9 cellular contexts compared by ENCODE assay signal in genomic region chr3:88151358-88151757, GRCh38. TPM values are rescaled to one million over a fixed set of nuclear protein-coding genes. Genes with fewer than 3 reads are reported as not detected.
DNase-seq lines count a peak whose midpoint lies in the region; ATAC-seq and TF ChIP-seq lines count a peak whose summit lies in the region.
"Had no signal": no experiment of that assay in that cellular context is flagged by ENCODE, and none has a peak within 500 bp of the region (broad histone marks: within the 10 kb centered on the region; RNA-seq: fewer than 3 reads in every experiment).

No MANE protein-coding gene starts in this region.

- H3K27ac Mint-ChIP-seq in activated CD4-positive, alpha-beta T cell treated with anti-CD3 and anti-CD28 coated beads for 36 hours = peak overlapping the region; percentile 70
- peak overlapping the region; percentile 27 for H3K27ac Mint-ChIP-seq in T-helper 2 cell treated with Interferon-gamma antibody and Interleukin-4, amounts not matched to agents 5 μg/mL and 100 μg/mL, for 36 hours
- H3K27ac Mint-ChIP-seq in stimulated activated naive B cell treated with anti-CD40 and anti-IgM and Interleukin-4, amounts not matched to agents 10 μg/mL and 1 μg/mL and 100 μg/mL, for 72 hours = peak overlapping the region; percentile 81

- peak overlapping the region; percentile 95 for H3K4me3 Mint-ChIP-seq in activated CD4-positive, alpha-beta T cell treated with anti-CD3 and anti-CD28 coated beads for 36 hours
- peak overlapping the region; percentile 98 for H3K4me3 Mint-ChIP-seq in T-helper 2 cell treated with Interferon-gamma antibody and Interleukin-4, amounts not matched to agents 5 μg/mL and 100 μg/mL, for 36 hours
- H3K4me3 Mint-ChIP-seq in stimulated activated naive B cell treated with anti-CD40 and anti-IgM and Interleukin-4, amounts not matched to agents 10 μg/mL and 1 μg/mL and 100 μg/mL, for 72 hours = peak overlapping the region; percentile 81 to 95

- no peaks in the 10 kb centered on the region for H3K27me3 Mint-ChIP-seq in activated CD4-positive, alpha-beta T cell treated with anti-CD3 and anti-CD28 coated beads for 36 hours
- no peaks in the 10 kb centered on the region for H3K27me3 Mint-ChIP-seq in T-helper 2 cell treated with Interferon-gamma antibody and Interleukin-4, amounts not matched to agents 5 μg/mL and 100 μg/mL, for 36 hours (ENCODE audit: low read depth)
- no peaks in the 10 kb centered on the region for H3K27me3 Mint-ChIP-seq in stimulated activated naive B cell treated with anti-CD40 and anti-IgM and Interleukin-4, amounts not matched to agents 10 μg/mL and 1 μg/mL and 100 μg/mL, for 72 hours

- peaks cover 2% of the 10 kb centered on the region for H3K9me3 Mint-ChIP-seq in activated CD4-positive, alpha-beta T cell treated with anti-CD3 and anti-CD28 coated beads for 36 hours (ENCODE audit: low read depth)
- H3K9me3 Mint-ChIP-seq in T-helper 2 cell treated with Interferon-gamma antibody and Interleukin-4, amounts not matched to agents 5 μg/mL and 100 μg/mL, for 36 hours = no peaks in the 10 kb centered on the region
- H3K9me3 Mint-ChIP-seq in stimulated activated naive B cell treated with anti-CD40 and anti-IgM and Interleukin-4, amounts not matched to agents 10 μg/mL and 1 μg/mL and 100 μg/mL, for 72 hours = no peaks in the 10 kb centered on the region

- CTCF ChIA-PET in activated CD4-positive, alpha-beta T cell treated with anti-CD3 and anti-CD28 coated beads for 36 hours (lab: Charles Lee) = interaction anchor here (1.1 to 1.4 kb wide), 4 partner anchors 21 to 149 kb away, joined by 3 read pairs; no protein-coding TSS in a partner anchor

- H3K4me1 ChIP-seq in foreskin keratinocyte = peaks cover 17% of the 10 kb centered on the region

- peaks cover 25% of the 10 kb centered on the region for H3K36me3 Mint-ChIP-seq in activated CD4-positive, alpha-beta T cell treated with anti-CD3 and anti-CD28 coated beads for 36 hours (ENCODE audit: low read depth)
- peaks cover 23% of the 10 kb centered on the region for H3K36me3 Mint-ChIP-seq in T-helper 2 cell treated with Interferon-gamma antibody and Interleukin-4, amounts not matched to agents 5 μg/mL and 100 μg/mL, for 36 hours (ENCODE audit: low read depth)
- H3K36me3 Mint-ChIP-seq in stimulated activated naive B cell treated with anti-CD40 and anti-IgM and Interleukin-4, amounts not matched to agents 10 μg/mL and 1 μg/mL and 100 μg/mL, for 72 hours = peaks cover 10 to 26% of the 10 kb centered on the region in 2 donors

- H3K27me3 ChIP-seq in foreskin keratinocyte = no peaks in the 10 kb centered on the region

- intact Hi-C loops in activated CD4-positive, alpha-beta T cell treated with anti-CD3 and anti-CD28 coated beads for 36 hours (cut with DNase I, micrococcal nuclease) = loop anchor here in 1 of 2 experiments (2.0 kb wide), 1 partner anchor 37 kb away; no protein-coding TSS in a partner anchor

- peak; percentile 10 for DNase-seq in activated CD4-positive, alpha-beta T cell treated with anti-CD3 and anti-CD28 coated beads for 36 hours
- DNase-seq in activated CD4-positive, alpha-beta T cell treated with anti-CD3 and anti-CD28 coated beads, Interleukin-2, amount 50 U/mL, for 4 hours = no peak
- DNase-seq in T-helper 2 cell treated with Interferon-gamma antibody and Interleukin-4, amounts not matched to agents 5 μg/mL and 100 μg/mL, for 36 hours (ENCODE audit: low spot score) = no peak
- peak in 1 of 2 donors; percentile 20 for DNase-seq in foreskin keratinocyte
- no peak for DNase-seq in stimulated activated naive B cell treated with anti-CD40 and anti-IgM and Interleukin-4, amounts not matched to agents 10 μg/mL and 1 μg/mL and 100 μg/mL, for 72 hours
- no peak for DNase-seq in AG08396 (ENCODE audit: low spot score)
- no peak for DNase-seq in NCI-H2171 (lab: John Stamatoyannopoulos, UW)
- DNase-seq in COR-L47 (lab: John Stamatoyannopoulos, UW) = no peak
- DNase-seq: effector memory CD4-positive, alpha-beta T cell had no signal

- TF ChIP-seq CTCF in foreskin keratinocyte (conservative IDR thresholded peaks at IDR 0.05) = no peak

- H3K4me1 Mint-ChIP-seq in activated CD4-positive, alpha-beta T cell treated with anti-CD3 and anti-CD28 coated beads for 36 hours = peaks cover 45% of the 10 kb centered on the region
- H3K4me1 Mint-ChIP-seq in T-helper 2 cell treated with Interferon-gamma antibody and Interleukin-4, amounts not matched to agents 5 μg/mL and 100 μg/mL, for 36 hours (ENCODE audit: low read depth) = peaks cover 35% of the 10 kb centered on the region
- H3K4me1 Mint-ChIP-seq in stimulated activated naive B cell treated with anti-CD40 and anti-IgM and Interleukin-4, amounts not matched to agents 10 μg/mL and 1 μg/mL and 100 μg/mL, for 72 hours = peaks cover 27 to 42% of the 10 kb centered on the region in 2 donors

- peak; percentile 43 for ATAC-seq in activated CD4-positive, alpha-beta T cell treated with anti-CD3 and anti-CD28 coated beads for 36 hours
- peak; percentile 8 for ATAC-seq in foreskin keratinocyte
- no peak for ATAC-seq in stimulated activated naive B cell treated with anti-CD40 and anti-IgM and Interleukin-4, amounts not matched to agents 10 μg/mL and 1 μg/mL and 100 μg/mL, for 72 hours (replicated peaks)

- POLR2A ChIA-PET in activated CD4-positive, alpha-beta T cell treated with anti-CD3 and anti-CD28 coated beads for 36 hours (lab: Charles Lee) = interaction anchor here (0.6 kb wide), 1 partner anchor 8 kb away, joined by 3 read pairs; no protein-coding TSS in a partner anchor

- H3K27ac ChIP-seq in foreskin keratinocyte = peak overlapping the region; percentile 75

RNA-seq across cellular contexts. Expression of gene C3orf38, which starts 1.6 kb away (rescaled TPM):
- 10 to 100 TPM; 22.4 to 27.4 TPM for total RNA-seq in activated CD4-positive, alpha-beta T cell treated with anti-CD3 and anti-CD28 coated beads for 36 hours
- total RNA-seq in foreskin keratinocyte = 21.0 and 22.5 TPM in 2 replicates
- 9.3 and 11.1 TPM in 2 replicates for polyA plus RNA-seq in foreskin keratinocyte

Comparison
In these comparisons a context has a peak if more than half of its experiments do, and no peak if none do; other contexts are left out.
1. ATAC-seq: peak in activated CD4-positive, alpha-beta T cell treated with anti-CD3 and anti-CD28 coated beads for 36 hours (single experiment) and foreskin keratinocyte (single experiment); none in stimulated activated naive B cell treated with anti-CD40 and anti-IgM and Interleukin-4, amounts not matched to agents 10 μg/mL and 1 μg/mL and 100 μg/mL, for 72 hours (0 of 2).
2. H3K27ac Mint-ChIP-seq: peak in every context shown above with its lines; median percentile 81 in stimulated activated naive B cell treated with anti-CD40 and anti-IgM and Interleukin-4, amounts not matched to agents 10 μg/mL and 1 μg/mL and 100 μg/mL, for 72 hours; 70 in activated CD4-positive, alpha-beta T cell treated with anti-CD3 and anti-CD28 coated beads for 36 hours; 27 in T-helper 2 cell treated with Interferon-gamma antibody and Interleukin-4, amounts not matched to agents 5 μg/mL and 100 μg/mL, for 36 hours.
3. Peak in every context shown above with its lines, with median percentiles within 50 percentile points of each other: H3K4me3 Mint-ChIP-seq.